In the genomic region with DNA sequence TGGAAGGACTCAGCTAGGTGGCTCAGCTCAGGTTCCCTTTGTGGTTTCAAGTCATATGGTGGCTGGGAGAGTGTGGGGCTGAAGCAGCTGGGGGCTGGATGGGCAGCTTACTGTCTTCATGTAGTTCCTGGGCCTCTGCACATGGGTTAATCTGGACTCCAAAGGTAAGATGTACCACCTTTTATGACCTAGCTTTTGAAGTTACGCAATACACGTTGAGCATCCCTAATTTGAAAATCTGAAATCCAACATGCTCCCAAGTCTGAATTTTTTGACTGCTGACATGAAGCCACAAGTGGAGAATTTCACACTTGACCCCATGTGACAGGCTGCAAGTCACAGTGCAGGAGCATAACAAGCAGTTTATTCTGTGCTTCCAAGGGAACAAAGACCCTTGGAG, we compare ENCODE assay signal across 3 cellular contexts.
TF ChIP-seq lines count a peak whose summit lies in the region.

No MANE protein-coding gene starts in this region.

TF ChIP-seq in IMR-90, 13 proteins besides CTCF, POLR2A, EP300 and RAD21:
- TF ChIP-seq CEBPB (IDR thresholded peaks at IDR 0.05; ENCODE audit: low read depth, low read length) (peak; percentile 84), BHLHE40 (IDR thresholded peaks at IDR 0.05; ENCODE audit: low read depth, low read length) (no peak)

TF ChIP-seq in Ishikawa, 13 proteins besides CTCF, POLR2A, EP300 and RAD21:
- no peak for TF ChIP-seq TAF1 (IDR thresholded peaks at IDR 0.05; ENCODE audit: low read depth)
- no peak for TF ChIP-seq CREB1 (IDR thresholded peaks at IDR 0.05; ENCODE audit: low read depth)
- TF ChIP-seq, protein P1, sequence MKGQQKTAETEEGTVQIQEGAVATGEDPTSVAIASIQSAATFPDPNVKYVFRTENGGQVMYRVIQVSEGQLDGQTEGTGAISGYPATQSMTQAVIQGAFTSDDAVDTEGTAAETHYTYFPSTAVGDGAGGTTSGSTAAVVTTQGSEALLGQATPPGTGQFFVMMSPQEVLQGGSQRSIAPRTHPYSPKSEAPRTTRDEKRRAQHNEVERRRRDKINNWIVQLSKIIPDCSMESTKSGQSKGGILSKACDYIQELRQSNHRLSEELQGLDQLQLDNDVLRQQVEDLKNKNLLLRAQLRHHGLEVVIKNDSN (IDR thresholded peaks at IDR 0.05), result no peak
- TF ChIP-seq CEBPB (IDR thresholded peaks at IDR 0.05), result peak; percentile 45; the same call in 1 of the 2 replicates
- TF ChIP-seq YY1 (IDR thresholded peaks at IDR 0.05; ENCODE audit: low read depth), result no peak
- TF ChIP-seq FOXM1 (IDR thresholded peaks at IDR 0.05; ENCODE audit: borderline replicate concordance, low read depth), result no peak
- TF ChIP-seq, protein P2, sequence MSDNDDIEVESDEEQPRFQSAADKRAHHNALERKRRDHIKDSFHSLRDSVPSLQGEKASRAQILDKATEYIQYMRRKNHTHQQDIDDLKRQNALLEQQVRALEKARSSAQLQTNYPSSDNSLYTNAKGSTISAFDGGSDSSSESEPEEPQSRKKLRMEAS (IDR thresholded peaks at IDR 0.05), result no peak
- TF ChIP-seq TCF12 (IDR thresholded peaks at IDR 0.05; ENCODE audit: low read depth), result no peak

TF ChIP-seq in H1, 55 proteins besides CTCF, POLR2A, EP300 and RAD21:
- TF ChIP-seq EGR1 (IDR thresholded peaks at IDR 0.05; ENCODE audit: borderline replicate concordance, low read depth, low read length) (no peak), CEBPB (IDR thresholded peaks at IDR 0.05; ENCODE audit: low read depth, low read length) (peak; percentile 78; the same call in 1 of the 2 replicates)
